ENCODE assay signal across 19 cellular contexts in genomic region chr7:94980418-94981142, GRCh38.
DNase-seq lines count a peak whose midpoint lies in the region; ATAC-seq and TF ChIP-seq lines count a peak whose summit lies in the region.
"Had no signal": no experiment of that assay in that cellular context is flagged by ENCODE, and none has a peak within 500 bp of the region (broad histone marks: within the 10 kb centered on the region; RNA-seq: fewer than 3 reads in every experiment).

No MANE protein-coding gene starts in this region.

- DNase-seq in DMS53 (lab: John Stamatoyannopoulos, UW) (peak; percentile 74), amniotic epithelial cell (ENCODE audit: low read depth) (peak; percentile 76), hepatocyte (ENCODE audit: low spot score) (peak; percentile 26), retinal pigment epithelial cell (ENCODE audit: low read depth) (peak; percentile 9), natural killer cell (no peak), ACHN (no peak)
- DNase-seq: AML-193, DMS79, NCI-H1417 treated with DMSO at 0.1 percent for 48 hours, NCI-H2029 treated with DMSO at 0.1 percent for 48 hours, NCI-H2171 treated with DMSO at 0.1 percent for 48 hours, NCI-H510A, NCI-H774, PC-9, SJCRH30 had no signal

- H3K4me3 Mint-ChIP-seq in natural killer cell: no peak overlapping the region
- H3K4me3 Mint-ChIP-seq: GM23338 had no signal

- H3K27ac ChIP-seq in hepatocyte: peak overlapping the region; percentile 25
- H3K27ac ChIP-seq: PC-9, SJCRH30 had no signal

- peak overlapping the region; percentile 34 for H3K4me2 ChIP-seq in hepatocyte
- H3K4me2 ChIP-seq: GM23338, PC-9 had no signal

- H3K79me2 ChIP-seq in hepatocyte: peaks cover 44% of the 10 kb centered on the region

- 58% methylated on average over 6 of the region's 6 CpGs for WGBS in hepatocyte (ENCODE audit: low lambda C conversion rate, missing lambda C conversion rate)

- no peaks in the 10 kb centered on the region for H3K27me3 ChIP-seq in hepatocyte
- H3K27me3 ChIP-seq: SJCRH30 had no signal

- H3K4me1 Mint-ChIP-seq in natural killer cell: no peaks in the 10 kb centered on the region
- H3K4me1 Mint-ChIP-seq: GM23338 had no signal

- H3K4me3 ChIP-seq in hepatocyte (no peak overlapping the region), retinal pigment epithelial cell (ENCODE audit: low read length) (no peak overlapping the region)
- H3K4me3 ChIP-seq: GM23338, K562, PC-9, SJCRH30 had no signal

- ATAC-seq in natural killer cell (no peak), HG02759 (IDR thresholded peaks at IDR 0.05; ENCODE audit: unreplicated experiment) (no peak)
- ATAC-seq: GM23338, HCT116, K562 had no signal

- in situ Hi-C loops in ACHN (cut with HindIII; ENCODE audit: low pct_ligation_motif_present, low pct_unique_long_range_greater_than_20kb, low sequenced_read_pairs): no loop called here

- H3K27me3 Mint-ChIP-seq in natural killer cell (ENCODE audit: low read depth in 2 of 2): no peaks in the 10 kb centered on the region

- H3K36me3 Mint-ChIP-seq in natural killer cell: no peaks in the 10 kb centered on the region

- H3K27ac Mint-ChIP-seq in natural killer cell: no peak overlapping the region
- H3K27ac Mint-ChIP-seq: GM23338 had no signal

- H3K9me2 ChIP-seq in hepatocyte (replicated peaks; ENCODE audit: insufficient read depth): no peaks in the 10 kb centered on the region

- H3K9me3 Mint-ChIP-seq in natural killer cell: peaks cover 0 to 7% of the 10 kb centered on the region in 2 donors

- TF ChIP-seq CTCF in hepatocyte (IDR thresholded peaks at IDR 0.05; ENCODE audit: poor library complexity): no peak
- no peak for TF ChIP-seq CTCF in retinal pigment epithelial cell (conservative IDR thresholded peaks at IDR 0.05; ENCODE audit: low read depth, low read length)
- TF ChIP-seq CTCF in natural killer cell (IDR thresholded peaks at IDR 0.05): no peak

- intact Hi-C loops in natural killer cell (cut with micrococcal nuclease): no loop called here

- H2AFZ ChIP-seq in hepatocyte: no peak overlapping the region
- H2AFZ ChIP-seq: GM23338, PC-9 had no signal

- H4K20me1 ChIP-seq in hepatocyte (ENCODE audit: insufficient read depth, poor library complexity, severe bottlenecking): no peaks in the 10 kb centered on the region

- no peaks in the 10 kb centered on the region for H3K9me3 ChIP-seq in hepatocyte (ENCODE audit: low read depth)
- H3K9me3 ChIP-seq: SJCRH30 had no signal

- no peaks in the 10 kb centered on the region for H3K36me3 ChIP-seq in hepatocyte (replicated peaks; ENCODE audit: insufficient read depth, low read depth)
- H3K36me3 ChIP-seq: SJCRH30 had no signal

- peaks cover 5% of the 10 kb centered on the region for H3K4me1 ChIP-seq in hepatocyte (ENCODE audit: insufficient read depth)

Comparison
In these comparisons a context has a peak if more than half of its experiments do, and no peak if none do; other contexts are left out.
1. DNase-seq: peak in DMS53 (single experiment), amniotic epithelial cell (single experiment), hepatocyte (single experiment) and retinal pigment epithelial cell (single experiment); none in natural killer cell (single experiment) and ACHN (single experiment).